In genomic region chr16:74868035-74868434, GRCh38 we compare ENCODE assay signal across 14 cellular contexts.
DNase-seq lines count a peak whose midpoint lies in the region; ATAC-seq and TF ChIP-seq lines count a peak whose summit lies in the region.
"Had no signal": no experiment of that assay in that cellular context is flagged by ENCODE, and none has a peak within 500 bp of the region (broad histone marks: within the 10 kb centered on the region; RNA-seq: fewer than 3 reads in every experiment).

No MANE protein-coding gene starts in this region.

- H3K4me1 Mint-ChIP-seq in activated naive CD8-positive, alpha-beta T cell (ENCODE audit: low read depth) = peaks cover 14% of the 10 kb centered on the region
- peaks cover 8% of the 10 kb centered on the region for H3K4me1 Mint-ChIP-seq in activated naive CD8-positive, alpha-beta T cell treated with anti-CD3 and anti-CD28 coated beads for 36 hours
- H3K4me1 Mint-ChIP-seq in endodermal cell = peaks cover 4% of the 10 kb centered on the region

- H3K4me3 ChIP-seq in PC-3 (ENCODE audit: low read length) (no peak overlapping the region), endodermal cell (ENCODE audit: low read length) (no peak overlapping the region), spleen (no peak overlapping the region)
- H3K4me3 ChIP-seq: tibial artery had no signal

- H3K27me3 Mint-ChIP-seq in activated naive CD8-positive, alpha-beta T cell = no peaks in the 10 kb centered on the region
- H3K27me3 Mint-ChIP-seq in activated naive CD8-positive, alpha-beta T cell treated with anti-CD3 and anti-CD28 coated beads for 36 hours = no peaks in the 10 kb centered on the region
- no peaks in the 10 kb centered on the region for H3K27me3 Mint-ChIP-seq in endodermal cell (ENCODE audit: insufficient read depth)

- intact Hi-C loops in PC-3 (cut with micrococcal nuclease) = no loop called here
- intact Hi-C loops in spleen (cut with DNase I; ENCODE audit: low total_unique reads) = no loop called here

- H3K9me3 ChIP-seq in PC-3 (ENCODE audit: low read length) = no peaks in the 10 kb centered on the region
- H3K9me3 ChIP-seq in endodermal cell (ENCODE audit: control insufficient read depth, low read length) = no peaks in the 10 kb centered on the region
- H3K9me3 ChIP-seq in spleen = no peaks in the 10 kb centered on the region
- H3K9me3 ChIP-seq: tibial artery had no signal

- H3K27me3 ChIP-seq in PC-3 (ENCODE audit: low read length) = no peaks in the 10 kb centered on the region
- H3K27me3 ChIP-seq in endodermal cell (ENCODE audit: control insufficient read depth, insufficient read depth, low read length, poor library complexity, severe bottlenecking) = no peaks in the 10 kb centered on the region
- no peaks in the 10 kb centered on the region for H3K27me3 ChIP-seq in spleen (replicated peaks in 1 of 7)
- H3K27me3 ChIP-seq: tibial artery had no signal

- H3K36me3 Mint-ChIP-seq in activated naive CD8-positive, alpha-beta T cell = peaks cover 3% of the 10 kb centered on the region
- peaks cover 1% of the 10 kb centered on the region for H3K36me3 Mint-ChIP-seq in activated naive CD8-positive, alpha-beta T cell treated with anti-CD3 and anti-CD28 coated beads for 36 hours
- peaks cover 20% of the 10 kb centered on the region for H3K36me3 Mint-ChIP-seq in endodermal cell (ENCODE audit: low read depth)

- no peaks in the 10 kb centered on the region for H3K9me2 ChIP-seq in PC-3 (replicated peaks; ENCODE audit: low read length)

- no peak overlapping the region for H3K9ac ChIP-seq in PC-3 (ENCODE audit: low read length)
- no peak overlapping the region for H3K9ac ChIP-seq in endodermal cell (ENCODE audit: extremely low read depth, low read length, poor library complexity, severe bottlenecking)

- POLR2A ChIA-PET in PC-3 (lab: Charles Lee; ENCODE audit: unreplicated experiment) = no interaction called here

- ATAC-seq in PC-3 = no peak
- ATAC-seq in HG02571 (IDR thresholded peaks at IDR 0.05; ENCODE audit: unreplicated experiment) = no peak
- no peak for ATAC-seq in GM18873 (IDR thresholded peaks at IDR 0.05; ENCODE audit: low FRiP score, unreplicated experiment)

- no peak overlapping the region for H3K4me2 ChIP-seq in PC-3 (ENCODE audit: low read length)

- TF ChIP-seq CTCF in PC-3 (conservative IDR thresholded peaks at IDR 0.05; ENCODE audit: low read depth, low read length) = no peak
- TF ChIP-seq CTCF in endodermal cell (conservative IDR thresholded peaks at IDR 0.05) = no peak
- no peak for TF ChIP-seq CTCF in spleen (IDR thresholded peaks at IDR 0.05 in 8 of 11, conservative IDR thresholded peaks at IDR 0.05 in 3 of 11)

- 0 out of 2 replicates have a peak overlapping the region, but pooled peaks have one; percentile 5 for H3K27ac ChIP-seq in PC-3 (ENCODE audit: low read length)
- H3K27ac ChIP-seq in endodermal cell (ENCODE audit: low read depth, low read length) = peak overlapping the region; percentile 24
- peak overlapping the region in 6 of 8 donors; percentile 15 to 60 (median 54) for H3K27ac ChIP-seq in spleen
- H3K27ac ChIP-seq: tibial artery had no signal

- no peak overlapping the region for H3K4me3 Mint-ChIP-seq in activated naive CD8-positive, alpha-beta T cell
- no peak overlapping the region for H3K4me3 Mint-ChIP-seq in activated naive CD8-positive, alpha-beta T cell treated with anti-CD3 and anti-CD28 coated beads for 36 hours
- H3K4me3 Mint-ChIP-seq in endodermal cell = no peak overlapping the region

- CTCF ChIA-PET in PC-3 (lab: Charles Lee) = no interaction called here

- WGBS in endodermal cell (ENCODE audit: insufficient coverage in 1 of 2, insufficient read length in 1 of 2), 2 experiments = 87 to 89% methylated on average over 3 to 5 of the region's 5 CpGs
- 75 to 85% (median 79%) methylated on average over 5 of the region's 5 CpGs for WGBS in spleen, 5 donors

- no peak for DNase-seq in activated naive CD8-positive, alpha-beta T cell treated with anti-CD3 and anti-CD28 coated beads for 36 hours
- no peak for DNase-seq in PC-3
- no peak for DNase-seq in endodermal cell
- no peak for DNase-seq in spleen
- DNase-seq in GM19238 (ENCODE audit: insufficient read length, low spot score) = no peak
- DNase-seq: activated CD4-positive, CD25-positive, alpha-beta regulatory T cell; activated T-cell treated with anti-CD3 and anti-CD28 coated beads, Interleukin-2, amount 50 U/mL, for 4 hours; DND-41; NCI-H1092 treated with DMSO at 0.1 percent for 48 hours; stimulated activated CD4-positive, alpha-beta T cell treated with anti-CD3 and anti-CD28 coated beads, Interleukin-2, amount 100 ng/mL, for 24 hours; tibial artery had no signal

- no peak overlapping the region for H2AFZ ChIP-seq in PC-3 (ENCODE audit: low read length)

- no peaks in the 10 kb centered on the region for H3K36me3 ChIP-seq in PC-3 (ENCODE audit: low read depth, low read length)
- H3K36me3 ChIP-seq in endodermal cell (ENCODE audit: control insufficient read depth, insufficient read depth, low read length) = peaks cover 8% of the 10 kb centered on the region
- peaks cover 0 to 21% (median 2%) of the 10 kb centered on the region in 6 donors for H3K36me3 ChIP-seq in spleen

- H4K20me1 ChIP-seq in PC-3 (ENCODE audit: low read length) = no peaks in the 10 kb centered on the region

- no TSS peak for BruUV-seq in PC-3 (replicated peaks; lab: Mats Ljungman, UMichigan)

- no peaks in the 10 kb centered on the region for H3K9me3 Mint-ChIP-seq in activated naive CD8-positive, alpha-beta T cell (ENCODE audit: low read depth)
- H3K9me3 Mint-ChIP-seq in activated naive CD8-positive, alpha-beta T cell treated with anti-CD3 and anti-CD28 coated beads for 36 hours = no peaks in the 10 kb centered on the region
- no peaks in the 10 kb centered on the region for H3K9me3 Mint-ChIP-seq in endodermal cell
- H3K9me3 Mint-ChIP-seq: activated T-cell treated with anti-CD3 and anti-CD28 coated beads, Interleukin-2, amount 50 U/mL, for 4 hours had no signal

- H3K27ac Mint-ChIP-seq in activated naive CD8-positive, alpha-beta T cell = peak overlapping the region; percentile 70
- H3K27ac Mint-ChIP-seq in activated naive CD8-positive, alpha-beta T cell treated with anti-CD3 and anti-CD28 coated beads for 36 hours = no peak overlapping the region
- H3K27ac Mint-ChIP-seq in endodermal cell = no peak overlapping the region

- H3K79me2 ChIP-seq in PC-3 (ENCODE audit: low read length) = no peaks in the 10 kb centered on the region

- TF ChIP-seq POLR2A in spleen (IDR thresholded peaks at IDR 0.05) = no peak

- H3F3A ChIP-seq in PC-3 (ENCODE audit: low read length, unreplicated experiment) = no peaks in the 10 kb centered on the region

- no peaks in the 10 kb centered on the region for H3K4me1 ChIP-seq in PC-3 (ENCODE audit: insufficient read depth, low read length)
- H3K4me1 ChIP-seq in endodermal cell (ENCODE audit: control insufficient read depth, insufficient read depth, low read length) = no peaks in the 10 kb centered on the region
- H3K4me1 ChIP-seq in spleen = peaks cover 0 to 15% (median 8%) of the 10 kb centered on the region in 6 donors
- H3K4me1 ChIP-seq: tibial artery had no signal
